8 cellular contexts compared by ENCODE assay signal in the genomic region with DNA sequence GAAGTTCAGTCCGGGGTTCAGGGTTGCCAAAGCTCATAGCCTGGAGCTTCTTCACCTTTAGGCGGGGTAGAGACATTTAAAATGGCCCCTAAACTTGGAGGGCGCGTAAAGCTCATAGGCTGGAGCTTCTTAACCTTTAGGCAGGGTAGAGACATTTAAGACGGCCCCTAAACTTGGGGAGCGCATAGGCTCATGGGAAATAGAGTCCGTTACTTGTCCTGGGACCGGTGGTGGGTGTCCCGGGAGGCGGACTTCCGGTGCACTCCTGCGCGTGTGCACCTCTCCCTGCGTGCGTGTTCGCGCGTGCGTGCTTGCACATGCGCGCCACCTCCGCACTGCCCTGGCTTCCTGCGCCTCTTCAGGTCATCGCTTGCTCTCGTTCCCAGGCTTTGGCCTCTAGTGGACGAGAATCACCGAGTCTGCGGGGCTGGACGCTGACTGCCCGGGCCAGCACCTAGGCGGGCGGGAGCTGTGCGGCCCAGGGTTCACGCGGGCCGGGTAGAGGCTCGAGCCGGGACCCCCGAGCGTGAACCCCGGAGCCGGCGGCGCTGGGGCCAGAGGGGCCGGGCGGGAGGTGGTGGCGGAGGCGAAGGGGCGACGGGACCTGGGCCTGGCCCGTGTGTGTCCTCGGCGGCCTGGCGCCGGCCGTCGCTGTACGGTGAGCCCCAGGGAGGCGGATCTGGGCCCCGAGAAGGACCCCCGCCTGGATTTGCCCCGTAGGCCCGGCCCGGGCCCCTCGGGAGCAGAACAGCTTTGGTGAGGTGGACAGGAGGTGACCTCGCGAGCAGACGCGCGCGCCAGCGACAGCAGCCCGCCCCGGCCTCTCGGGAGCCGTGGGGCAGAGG. TPM values are rescaled to one million over a fixed set of nuclear protein-coding genes. Genes with fewer than 3 reads are reported as not detected.
DNase-seq lines count a peak whose midpoint lies in the region; ATAC-seq lines count a peak whose summit lies in the region.

No MANE protein-coding gene starts in this region.

- DNase-seq in Ammon's horn (ENCODE audit: low spot score) = peak; percentile 98
- DNase-seq in NCI-H446 (lab: John Stamatoyannopoulos, UW) = peak; percentile 89 to 96
- peak; percentile 88 for DNase-seq in activated CD4-positive, CD25-positive, alpha-beta regulatory T cell treated with anti-CD3 and anti-CD28 coated beads, Interleukin-2, amount 50 U/mL, for 72 hours
- DNase-seq in cerebellum (ENCODE audit: low spot score) = peak; percentile 90
- peak; percentile 97 for DNase-seq in kidney glomerular epithelial cell (lab: John Stamatoyannopoulos, UW)
- DNase-seq in stimulated activated CD4-positive, alpha-beta T cell treated with anti-CD3 and anti-CD28 coated beads, Interleukin-15, amount 100 ng/mL, for 48 hours (ENCODE audit: low read depth in 2 of 2) = peak; percentile 87 to 92

- peak; percentile 96 for ATAC-seq in GM19043 (IDR thresholded peaks at IDR 0.05; ENCODE audit: low read depth, unreplicated experiment)
- ATAC-seq in HG03354 (IDR thresholded peaks at IDR 0.05; ENCODE audit: poor library complexity, severe bottlenecking, unreplicated experiment) = peak; percentile 98

RNA-seq across cellular contexts. Expression of a gene that starts 7.5 kb away (rescaled TPM):
- not detected for total RNA-seq in cerebellum

RNA-seq across cellular contexts. Expression of a gene that starts 32.4 kb away (rescaled TPM):
- total RNA-seq in cerebellum = 18.3 TPM

Comparison
In these comparisons a context has a peak if more than half of its experiments do, and no peak if none do; other contexts are left out.
1. Peak in every context shown above with its lines: DNase-seq and ATAC-seq.